Comparison of ENCODE assay signal across 17 cellular contexts in the genomic region with DNA sequence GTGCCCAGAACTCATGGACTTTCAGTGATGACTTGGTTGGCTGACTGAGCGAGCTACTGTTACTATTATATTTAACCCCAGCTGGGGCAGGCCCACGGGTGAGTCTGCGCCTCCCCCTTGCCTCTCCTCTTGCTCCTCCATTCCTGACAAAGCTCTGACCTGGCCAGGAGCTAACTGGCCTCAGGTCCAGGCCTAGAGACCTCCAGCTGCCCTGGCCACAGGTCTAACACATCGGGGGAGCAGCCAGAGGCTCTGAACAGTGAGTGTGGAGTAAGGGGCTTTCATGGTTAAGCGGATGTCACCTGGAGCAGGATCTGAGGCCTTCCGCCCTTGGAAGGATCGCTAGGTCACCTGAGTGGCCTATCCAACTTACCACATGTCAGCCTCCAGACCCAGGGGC.
"Had no signal": no experiment of that assay in that cellular context is flagged by ENCODE, and none has a peak within 500 bp of the region (broad histone marks: within the 10 kb centered on the region; RNA-seq: fewer than 3 reads in every experiment).

No MANE protein-coding gene starts in this region.

- ATAC-seq: activated CD8-positive, alpha-beta memory T cell treated with anti-CD3 and anti-CD28 coated beads, Interleukin-2, amount 10 ng/mL, durations not matched to agents 7 days and 5 days had no signal

- H3K4me3 ChIP-seq: PC-9 had no signal

- DNase-seq: activated CD4-positive, alpha-beta T cell treated with anti-CD3 and anti-CD28 coated beads for 48 hours; activated CD4-positive, alpha-beta T cell treated with anti-CD3 and anti-CD28 coated beads, Interleukin-2, amount 50 U/mL, for 4 hours; activated CD8-positive, alpha-beta memory T cell treated with anti-CD3 and anti-CD28 coated beads, Interleukin-2, amount 10 ng/mL, durations not matched to agents 7 days and 5 days; activated naive CD4-positive, alpha-beta T cell treated with Interleukin-2 at 50 U/mL for 16 hours; activated naive CD8-positive, alpha-beta T cell treated with anti-CD3 and anti-CD28 coated beads for 36 hours; activated T-cell treated with anti-CD3 and anti-CD28 coated beads, Interleukin-2, amount 50 U/mL, for 24 hours; cerebellar nuclear complex; MM.1S; NCI-H1105; NCI-H1436; NCI-H1694 treated with DMSO at 0.1 percent for 48 hours; NCI-H2029 treated with DMSO at 0.1 percent for 48 hours; NCI-H524; PC-9; SHP77 treated with DMSO at 0.1 percent for 48 hours had no signal

- H3K27ac ChIP-seq: PC-9 had no signal

- H3K27me3 Mint-ChIP-seq: activated CD8-positive, alpha-beta memory T cell treated with anti-CD3 and anti-CD28 coated beads, Interleukin-2, amount 10 ng/mL, durations not matched to agents 7 days and 5 days; activated naive CD8-positive, alpha-beta T cell treated with anti-CD3 and anti-CD28 coated beads for 36 hours; activated T-cell treated with anti-CD3 and anti-CD28 coated beads, Interleukin-2, amount 50 U/mL, for 24 hours had no signal

- H3K27ac Mint-ChIP-seq: activated CD8-positive, alpha-beta memory T cell treated with anti-CD3 and anti-CD28 coated beads, Interleukin-2, amount 10 ng/mL, durations not matched to agents 7 days and 5 days; activated naive CD8-positive, alpha-beta T cell treated with anti-CD3 and anti-CD28 coated beads for 36 hours; activated T-cell treated with anti-CD3 and anti-CD28 coated beads, Interleukin-2, amount 50 U/mL, for 24 hours; T-helper 1 cell treated with Interleukin-12 subunit alpha and Interleukin-12 subunit beta and Interleukin-4 antibody, amounts not matched to agents 30 μg/mL and 1 μg/mL, for 36 hours had no signal

- H3K9me3 Mint-ChIP-seq: activated naive CD8-positive, alpha-beta T cell treated with anti-CD3 and anti-CD28 coated beads for 36 hours; activated T-cell treated with anti-CD3 and anti-CD28 coated beads, Interleukin-2, amount 50 U/mL, for 24 hours; activated T-helper 1 cell treated with anti-CD3 and anti-CD28 coated beads, Interleukin-12 subunit alpha, Interleukin-12 subunit beta, Interleukin-2, Interleukin-4 antibody, amounts not matched to agents 30 ng/mL and 10 ng/mL and 1 ng/mL, durations not matched to agents 14 hours and 24 hours and 36 hours; T-helper 1 cell treated with Interleukin-12 subunit alpha and Interleukin-12 subunit beta and Interleukin-4 antibody, amounts not matched to agents 30 μg/mL and 1 μg/mL, for 36 hours had no signal

- H3K4me3 Mint-ChIP-seq: activated CD8-positive, alpha-beta memory T cell treated with anti-CD3 and anti-CD28 coated beads, Interleukin-2, amount 10 ng/mL, durations not matched to agents 7 days and 5 days; activated naive CD8-positive, alpha-beta T cell treated with anti-CD3 and anti-CD28 coated beads for 36 hours; activated T-cell treated with anti-CD3 and anti-CD28 coated beads, Interleukin-2, amount 50 U/mL, for 24 hours; activated T-helper 1 cell treated with anti-CD3 and anti-CD28 coated beads, Interleukin-12 subunit alpha, Interleukin-12 subunit beta, Interleukin-2, Interleukin-4 antibody, amounts not matched to agents 30 ng/mL and 10 ng/mL and 1 ng/mL, durations not matched to agents 14 hours and 24 hours and 36 hours; T-helper 1 cell treated with Interleukin-12 subunit alpha and Interleukin-12 subunit beta and Interleukin-4 antibody, amounts not matched to agents 30 μg/mL and 1 μg/mL, for 36 hours had no signal

- H2AFZ ChIP-seq: PC-9 had no signal

- H3K36me3 Mint-ChIP-seq: activated naive CD8-positive, alpha-beta T cell treated with anti-CD3 and anti-CD28 coated beads for 36 hours had no signal

- H3K4me2 ChIP-seq: PC-9 had no signal
